Comparison of ENCODE assay signal across 9 cellular contexts in the genomic region with DNA sequence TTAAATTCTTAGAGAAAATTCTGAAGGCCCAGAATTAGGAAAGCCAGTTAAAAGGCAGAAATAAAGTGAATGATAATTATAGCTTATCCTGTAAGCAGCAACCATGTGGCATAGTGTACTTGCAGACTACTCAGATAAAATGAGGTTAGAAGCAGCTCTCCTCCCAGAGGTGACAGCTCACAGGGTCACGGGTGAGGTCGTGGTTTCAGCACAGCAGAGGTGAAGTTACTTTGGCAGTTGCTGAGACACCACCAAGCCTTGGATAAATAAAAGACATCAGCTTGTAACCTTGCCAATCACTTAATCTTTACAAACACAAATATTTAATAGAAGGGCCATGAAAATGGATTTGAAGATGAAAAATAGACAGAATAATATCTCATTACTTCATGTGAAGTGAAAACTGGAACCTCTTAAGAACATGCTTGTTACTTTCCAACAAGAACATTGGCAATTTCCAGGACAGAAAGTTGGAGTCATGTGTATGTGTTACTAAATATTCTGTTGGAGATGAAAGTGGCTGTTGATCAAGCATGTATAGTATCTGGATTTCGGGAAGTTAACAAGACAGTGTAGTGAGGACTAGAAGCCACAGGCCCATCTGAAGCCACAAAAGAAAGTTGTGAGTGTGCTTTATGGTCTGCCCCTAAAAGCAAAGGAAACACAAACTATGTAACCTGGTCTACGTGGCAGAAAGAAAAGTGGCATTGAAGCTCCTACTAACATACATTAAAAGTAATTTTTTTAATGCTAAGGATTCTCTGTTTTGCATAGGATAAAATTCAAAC.
DNase-seq lines count a peak whose midpoint lies in the region; ATAC-seq and TF ChIP-seq lines count a peak whose summit lies in the region.
"Had no signal": no experiment of that assay in that cellular context is flagged by ENCODE, and none has a peak within 500 bp of the region (broad histone marks: within the 10 kb centered on the region; RNA-seq: fewer than 3 reads in every experiment).

No MANE protein-coding gene starts in this region.

- H3K4me3 ChIP-seq in LNCaP clone FGC (ENCODE audit: low read depth, low read length) (no peak overlapping the region), choroid plexus epithelial cell (ENCODE audit: low read depth, low read length) (no peak overlapping the region)

- no peak for ATAC-seq in HG03439 (IDR thresholded peaks at IDR 0.05; ENCODE audit: unreplicated experiment)
- no peak for ATAC-seq in HG02798 (IDR thresholded peaks at IDR 0.05; ENCODE audit: poor library complexity, unreplicated experiment)
- ATAC-seq in HG02970 (IDR thresholded peaks at IDR 0.05; ENCODE audit: low FRiP score, unreplicated experiment) = no peak

- DNase-seq in LNCaP clone FGC (ENCODE audit: low read depth) (peak; percentile 69), choroid plexus epithelial cell (ENCODE audit: low read depth) (peak; percentile 28), EL (no peak)
- peak; percentile 70 for DNase-seq in activated CD4-positive, alpha-beta T cell treated with anti-CD3 and anti-CD28 coated beads for 48 hours
- peak; percentile 47 for DNase-seq in stimulated activated CD8-positive, alpha-beta memory T cell treated with anti-CD3 and anti-CD28 coated beads, Interleukin-15, amount 100 ng/mL, for 1 hour (ENCODE audit: low read depth)
- DNase-seq: H7 had no signal

- TF ChIP-seq CTCF in LNCaP clone FGC (IDR thresholded peaks at IDR 0.05; ENCODE audit: control insufficient read depth, extremely low read depth, insufficient read depth) = no peak
- no peak for TF ChIP-seq CTCF in choroid plexus epithelial cell (conservative IDR thresholded peaks at IDR 0.05; ENCODE audit: low read depth, low read length)
